ENCODE assay signal across 7 cellular contexts in genomic region chr1:205891481-205891880, GRCh38. TPM values are rescaled to one million over a fixed set of nuclear protein-coding genes. Genes with fewer than 3 reads are reported as not detected.
"Had no signal": no experiment of that assay in that cellular context is flagged by ENCODE, and none has a peak within 500 bp of the region (broad histone marks: within the 10 kb centered on the region; RNA-seq: fewer than 3 reads in every experiment).

No MANE protein-coding gene starts in this region.

RNA-seq across cellular contexts. Expression of gene PM20D1, which starts 41.5 kb away (rescaled TPM):
- polyA plus RNA-seq: SK-N-SH had no signal

RNA-seq across cellular contexts. Expression of gene SLC26A9, which starts 51.8 kb away (rescaled TPM):
- total RNA-seq: activated CD4-positive, alpha-beta memory T cell treated with anti-CD3 and anti-CD28 coated beads, Interleukin-2, amount 10 ng/mL, durations not matched to agents 7 days and 5 days; activated CD4-positive, alpha-beta T cell treated with anti-CD3 and anti-CD28 coated beads for 36 hours; activated CD8-positive, alpha-beta memory T cell treated with anti-CD3 and anti-CD28 coated beads for 36 hours; activated naive CD4-positive, alpha-beta T cell treated with anti-CD3 and anti-CD28 coated beads for 36 hours; activated T-helper 17 cell treated with anti-CD3 and anti-CD28 coated beads, Interleukin-2, amount 50 U/mL, for 72 hours; T-helper 2 cell treated with Interferon-gamma antibody and Interleukin-4, amounts not matched to agents 100 ng/mL and 5 ng/mL, for 36 hours had no signal
- polyA plus RNA-seq: SK-N-SH had no signal
